Comparison of ENCODE assay signal across 21 cellular contexts in genomic region chr9:8457814-8458213, GRCh38.
"Had no signal": no experiment of that assay in that cellular context is flagged by ENCODE, and none has a peak within 500 bp of the region (broad histone marks: within the 10 kb centered on the region; RNA-seq: fewer than 3 reads in every experiment).

No MANE protein-coding gene starts in this region.

- ATAC-seq: natural killer cell treated with Interleukin-12 subunit alpha and Interleukin-12 subunit beta and Interleukin-15 and Interleukin-18, amount 100 ng/mL, for 72 hours; pancreas; right lobe of liver; stimulated activated memory B cell treated with anti-CD40 and anti-IgM and Interleukin-4, amounts not matched to agents 10 μg/mL and 1 μg/mL and 100 μg/mL, for 72 hours had no signal

- DNase-seq: cortex of kidney; esophagus squamous epithelium; foreskin fibroblast; head of caudate nucleus; mammary epithelial cell; occipital lobe; pancreas; retina; right lobe of liver; spleen; stimulated activated CD4-positive, alpha-beta T cell treated with anti-CD3 and anti-CD28 coated beads, Interleukin-15, amount 100 ng/mL, for 24 hours; stimulated activated CD4-positive, alpha-beta T cell treated with anti-CD3 and anti-CD28 coated beads, Interleukin-1b, Interleukin-23, amount 100 ng/mL, for 48 hours; stimulated activated CD4-positive, alpha-beta T cell treated with anti-CD3 and anti-CD28 coated beads, Interleukin-4, amount 100 ng/mL, for 24 hours; thyroid gland; upper lobe of left lung; uterus had no signal

- H3K4me3 ChIP-seq: esophagus squamous epithelium, hepatocyte, neural progenitor cell, pancreas, prostate gland, right lobe of liver, spleen, thyroid gland, upper lobe of left lung, uterus had no signal
